In genomic region chr11:49208006-49208721, GRCh38 we compare ENCODE assay signal across 10 cellular contexts. TPM values are rescaled to one million over a fixed set of nuclear protein-coding genes. Genes with fewer than 3 reads are reported as not detected.
A peak's percentile ranks its signal among the peaks of the same experiment; 100 is the strongest.
DNase-seq lines count a peak whose midpoint lies in the region; ATAC-seq and TF ChIP-seq lines count a peak whose summit lies in the region.
"Had no signal": no experiment of that assay in that cellular context is flagged by ENCODE, and none has a peak within 500 bp of the region (broad histone marks: within the 10 kb centered on the region; RNA-seq: fewer than 3 reads in every experiment).

Gene FOLH1, minus strand, starts transcription at chr11:49208602. Its CDS starts 193 bp downstream, at chr11:49208409.

- no peak within 1 kb of the TSS for H3K27ac Mint-ChIP-seq in glutamatergic neuron (ENCODE audit: unreplicated experiment)
- no peak within 1 kb of the TSS for H3K27ac Mint-ChIP-seq in activated CD4-positive, alpha-beta T cell treated with anti-CD3 and anti-CD28 coated beads, Interleukin-2, amount 10 ng/mL, durations not matched to agents 7 days and 5 days
- H3K27ac Mint-ChIP-seq: T-helper 1 cell treated with Interleukin-12 subunit alpha and Interleukin-12 subunit beta and Interleukin-4 antibody, amounts not matched to agents 30 μg/mL and 1 μg/mL, for 36 hours had no signal

- TF ChIP-seq POLR2A in prostate gland (IDR thresholded peaks at IDR 0.05), result no peak

- H3K27me3 Mint-ChIP-seq in glutamatergic neuron (ENCODE audit: unreplicated experiment), result peaks cover 6% of the 10 kb centered on the region
- H3K27me3 Mint-ChIP-seq in activated CD4-positive, alpha-beta T cell treated with anti-CD3 and anti-CD28 coated beads, Interleukin-2, amount 10 ng/mL, durations not matched to agents 7 days and 5 days, result peaks cover 3% of the 10 kb centered on the region

- peak within 1 kb of the TSS; percentile 81 for H3K4me3 Mint-ChIP-seq in glutamatergic neuron (ENCODE audit: unreplicated experiment)
- H3K4me3 Mint-ChIP-seq in activated CD4-positive, alpha-beta T cell treated with anti-CD3 and anti-CD28 coated beads, Interleukin-2, amount 10 ng/mL, durations not matched to agents 7 days and 5 days, result no peak within 1 kb of the TSS
- H3K4me3 Mint-ChIP-seq: T-helper 1 cell treated with Interleukin-12 subunit alpha and Interleukin-12 subunit beta and Interleukin-4 antibody, amounts not matched to agents 30 μg/mL and 1 μg/mL, for 36 hours had no signal

- peak within 1 kb of the TSS; percentile 73 to 79 for H3K27ac ChIP-seq in prostate gland

- intact Hi-C loops in prostate gland (cut with DNase I), result no loop called here

- no peak for TF ChIP-seq CTCF in glutamatergic neuron (IDR thresholded peaks at IDR 0.05; ENCODE audit: partially characterized antibody, unreplicated experiment)
- no peak for TF ChIP-seq CTCF in prostate gland (IDR thresholded peaks at IDR 0.05)
- TF ChIP-seq CTCF in foreskin fibroblast (IDR thresholded peaks at IDR 0.05; ENCODE audit: low read depth, low read length), result no peak

- 2% methylated on average over 27 of the region's 48 CpGs for WGBS in prostate gland

- H3K36me3 ChIP-seq in prostate gland, result no peaks in the 10 kb centered on the region

- POLR2A ChIA-PET in activated CD4-positive, alpha-beta T cell treated with anti-CD3 and anti-CD28 coated beads, Interleukin-2, amount 10 ng/mL, durations not matched to agents 7 days and 5 days (lab: Charles Lee), result no interaction called here

- peaks cover under 1% of the 10 kb centered on the region for H3K4me1 Mint-ChIP-seq in glutamatergic neuron (ENCODE audit: low read depth, unreplicated experiment)
- no peaks in the 10 kb centered on the region for H3K4me1 Mint-ChIP-seq in activated CD4-positive, alpha-beta T cell treated with anti-CD3 and anti-CD28 coated beads, Interleukin-2, amount 10 ng/mL, durations not matched to agents 7 days and 5 days

- H3K9me3 Mint-ChIP-seq in glutamatergic neuron (ENCODE audit: unreplicated experiment), result peaks cover 3% of the 10 kb centered on the region
- no peaks in the 10 kb centered on the region for H3K9me3 Mint-ChIP-seq in activated CD4-positive, alpha-beta T cell treated with anti-CD3 and anti-CD28 coated beads, Interleukin-2, amount 10 ng/mL, durations not matched to agents 7 days and 5 days
- H3K9me3 Mint-ChIP-seq: T-helper 1 cell treated with Interleukin-12 subunit alpha and Interleukin-12 subunit beta and Interleukin-4 antibody, amounts not matched to agents 30 μg/mL and 1 μg/mL, for 36 hours had no signal

- ATAC-seq in GM21360 (IDR thresholded peaks at IDR 0.05; ENCODE audit: unreplicated experiment), result no peak
- ATAC-seq in GM18870 (IDR thresholded peaks at IDR 0.05; ENCODE audit: unreplicated experiment), result no peak
- ATAC-seq: left colon had no signal

- CTCF ChIA-PET in activated CD4-positive, alpha-beta T cell treated with anti-CD3 and anti-CD28 coated beads, Interleukin-2, amount 10 ng/mL, durations not matched to agents 7 days and 5 days (lab: Charles Lee), result interaction anchor here (0.7 kb wide), 1 partner anchor 406 kb away, joined by 3 read pairs; no protein-coding TSS in a partner anchor

- H3K4me3 ChIP-seq in prostate gland, result peak within 1 kb of the TSS; percentile 46 to 58
- H3K4me3 ChIP-seq in foreskin fibroblast (ENCODE audit: low read depth in 1 of 2, low read length in 2 of 2), result no peak within 1 kb of the TSS

- H3K9me3 ChIP-seq in prostate gland, result no peaks in the 10 kb centered on the region

- no peaks in the 10 kb centered on the region for H3K27me3 ChIP-seq in prostate gland (replicated peaks; ENCODE audit: insufficient read depth)

- peak; percentile 26 for DNase-seq in GM03348 (ENCODE audit: low spot score)
- peak; percentile 40 for DNase-seq in OCI-M1 (lab: John Stamatoyannopoulos, UW)
- peak; percentile 54 for DNase-seq in glutamatergic neuron
- DNase-seq in prostate gland (ENCODE audit: low spot score), result peak; percentile 19
- no peak for DNase-seq in foreskin fibroblast
- DNase-seq in activated CD4-positive, alpha-beta T cell treated with anti-CD3 and anti-CD28 coated beads, Interleukin-2, amount 10 ng/mL, durations not matched to agents 7 days and 5 days, result no peak

- H3K4me1 ChIP-seq in prostate gland (replicated peaks), result no peaks in the 10 kb centered on the region

- H3K36me3 Mint-ChIP-seq in glutamatergic neuron (ENCODE audit: unreplicated experiment), result no peaks in the 10 kb centered on the region
- no peaks in the 10 kb centered on the region for H3K36me3 Mint-ChIP-seq in activated CD4-positive, alpha-beta T cell treated with anti-CD3 and anti-CD28 coated beads, Interleukin-2, amount 10 ng/mL, durations not matched to agents 7 days and 5 days (ENCODE audit: low read depth)

RNA-seq across cellular contexts. Expression of gene FOLH1, which starts in this region (rescaled TPM):
- total RNA-seq in glutamatergic neuron (ENCODE audit: unreplicated experiment), result 1.1 TPM
- 100 to 1,000 TPM in 1 of 2 donors, 10 to 100 TPM in 1; 43.9 to 739 TPM for total RNA-seq in prostate gland
- not detected for total RNA-seq in activated CD4-positive, alpha-beta T cell treated with anti-CD3 and anti-CD28 coated beads, Interleukin-2, amount 10 ng/mL, durations not matched to agents 7 days and 5 days

Comparison
In these comparisons a context has a peak if more than half of its experiments do, and no peak if none do; other contexts are left out.
1. RNA of gene FOLH1 (total RNA-seq): 43.9 to 739 TPM in prostate gland; 1.1 TPM in glutamatergic neuron (single experiment) and not detected in activated CD4-positive, alpha-beta T cell treated with anti-CD3 and anti-CD28 coated beads, Interleukin-2, amount 10 ng/mL, durations not matched to agents 7 days and 5 days; every median in the first group is over 10 times any median in the second.
2. DNase-seq: peak in GM03348 (single experiment), OCI-M1 (single experiment), glutamatergic neuron (single experiment) and prostate gland (single experiment); none in foreskin fibroblast (0 of 2) and activated CD4-positive, alpha-beta T cell treated with anti-CD3 and anti-CD28 coated beads, Interleukin-2, amount 10 ng/mL, durations not matched to agents 7 days and 5 days (single experiment).
3. H3K4me3 ChIP-seq: peak in prostate gland (2 of 2); none in foreskin fibroblast (0 of 2).